In genomic region chr19:17328517-17329060, GRCh38 we compare ENCODE assay signal across 8 cellular contexts. TPM values are rescaled to one million over a fixed set of nuclear protein-coding genes. Genes with fewer than 3 reads are reported as not detected.
DNase-seq lines count a peak whose midpoint lies in the region; ATAC-seq and TF ChIP-seq lines count a peak whose summit lies in the region.

No MANE protein-coding gene starts in this region.

- DNase-seq in CD14-positive monocyte (ENCODE audit: low spot score): peak; percentile 44
- no peak for DNase-seq in central memory CD8-positive, alpha-beta T cell (ENCODE audit: low spot score in 2 of 2)
- DNase-seq in posterior vena cava (ENCODE audit: low spot score): no peak

- peak overlapping the region; percentile 37 to 59 for H3K4me3 ChIP-seq in mucosa of rectum (ENCODE audit: low read length in 2 of 2)

- peaks cover 19% of the 10 kb centered on the region for H3K4me1 Mint-ChIP-seq in CD14-positive monocyte
- peaks cover 12% of the 10 kb centered on the region for H3K4me1 Mint-ChIP-seq in central memory CD8-positive, alpha-beta T cell

- intact Hi-C loops in CD14-positive monocyte (cut with micrococcal nuclease) (no loop called here), posterior vena cava (cut with DNase I) (no loop called here)

- H3K36me3 ChIP-seq in KOPT-K1 (ENCODE audit: insufficient read depth, low read length) (no peaks in the 10 kb centered on the region), mucosa of rectum (ENCODE audit: control insufficient read depth in 2 of 2, insufficient read depth in 2 of 2, low read length in 2 of 2) (no peaks in the 10 kb centered on the region)

- peaks cover 24 to 48% of the 10 kb centered on the region in 2 donors for H3K36me3 Mint-ChIP-seq in CD14-positive monocyte
- peaks cover 2% of the 10 kb centered on the region for H3K36me3 Mint-ChIP-seq in central memory CD8-positive, alpha-beta T cell (ENCODE audit: insufficient read depth)

- peaks cover 23 to 48% (median 24%) of the 10 kb centered on the region in 3 donors for H3K27me3 Mint-ChIP-seq in CD14-positive monocyte (ENCODE audit: low read depth in 3 of 3)
- H3K27me3 Mint-ChIP-seq in central memory CD8-positive, alpha-beta T cell: no peaks in the 10 kb centered on the region

- peak; percentile 34 for ATAC-seq in central memory CD8-positive, alpha-beta T cell (replicated peaks; ENCODE audit: extremely low read depth, poor library complexity, severe bottlenecking)
- ATAC-seq in GM19328 (IDR thresholded peaks at IDR 0.05; ENCODE audit: unreplicated experiment) (no peak), GM18858 (IDR thresholded peaks at IDR 0.05; ENCODE audit: unreplicated experiment) (no peak), HG03097 (IDR thresholded peaks at IDR 0.05; ENCODE audit: low FRiP score, unreplicated experiment) (no peak)

- peaks cover 9 to 13% of the 10 kb centered on the region in 2 donors for H3K4me1 ChIP-seq in mucosa of rectum (ENCODE audit: control insufficient read depth in 2 of 2, insufficient read depth in 2 of 2, low read length in 2 of 2)

- peak overlapping the region; percentile 41 to 72 for H3K9ac ChIP-seq in mucosa of rectum (ENCODE audit: low read depth in 1 of 2, low read length in 2 of 2)

- no peaks in the 10 kb centered on the region for H3K9me3 ChIP-seq in KOPT-K1 (ENCODE audit: insufficient read depth, low read length, poor library complexity, severe bottlenecking)
- H3K9me3 ChIP-seq in mucosa of rectum (ENCODE audit: control insufficient read depth in 2 of 2, low read length in 2 of 2): no peaks in the 10 kb centered on the region

- H3K27ac Mint-ChIP-seq in CD14-positive monocyte: no peak overlapping the region
- H3K27ac Mint-ChIP-seq in central memory CD8-positive, alpha-beta T cell (ENCODE audit: low read depth): peak overlapping the region; percentile 79

- peaks cover 2 to 15% of the 10 kb centered on the region in 2 donors for H3K27me3 ChIP-seq in mucosa of rectum (ENCODE audit: control insufficient read depth in 2 of 2, insufficient read depth in 2 of 2, low read length in 2 of 2)

- peak overlapping the region; percentile 60 for H3K27ac ChIP-seq in KOPT-K1 (ENCODE audit: low read depth, low read length, poor library complexity, severe bottlenecking)
- H3K27ac ChIP-seq in mucosa of rectum (ENCODE audit: low read depth in 2 of 2, low read length in 2 of 2): peak overlapping the region; percentile 52 to 62

- H3K4me3 Mint-ChIP-seq in CD14-positive monocyte: peak overlapping the region; percentile 39 to 64
- peak overlapping the region; percentile 68 for H3K4me3 Mint-ChIP-seq in central memory CD8-positive, alpha-beta T cell

- no peak for TF ChIP-seq CTCF in CD14-positive monocyte (IDR thresholded peaks at IDR 0.05)

- H3K9me3 Mint-ChIP-seq in CD14-positive monocyte: peaks cover 0 to 14% (median 10%) of the 10 kb centered on the region in 7 donors
- no peaks in the 10 kb centered on the region for H3K9me3 Mint-ChIP-seq in central memory CD8-positive, alpha-beta T cell

RNA-seq across cellular contexts. Expression of gene ANO8, which starts 6.1 kb away (rescaled TPM):
- under 1 TPM in 1 of 2 donors, not detected in 1; 0.11 TPM for polyA plus RNA-seq in CD14-positive monocyte
- 10 to 100 TPM in 1 of 2 donors, 1 to 10 TPM in 1; 9.8 to 10.0 TPM for total RNA-seq in posterior vena cava

RNA-seq across cellular contexts. Expression of gene GTPBP3, which starts 8.8 kb away (rescaled TPM):
- polyA plus RNA-seq in CD14-positive monocyte: 1 to 10 TPM; 1.0 to 1.7 TPM
- total RNA-seq in posterior vena cava: 10 to 100 TPM; 12.7 to 15.8 TPM

RNA-seq across cellular contexts. Expression of gene DDA1, which starts 19.2 kb away (rescaled TPM):
- 10 to 100 TPM; 22.5 to 23.8 TPM for polyA plus RNA-seq in CD14-positive monocyte
- 10 to 100 TPM; 30.7 to 33.9 TPM for total RNA-seq in posterior vena cava

RNA-seq across cellular contexts. Expression of gene MRPL34, which starts 22.9 kb away (rescaled TPM):
- polyA plus RNA-seq in CD14-positive monocyte: 100 to 1,000 TPM; 155 to 208 TPM
- 10 to 100 TPM; 52.2 to 54.6 TPM for total RNA-seq in posterior vena cava

RNA-seq across cellular contexts. Expression of gene ABHD8, which starts 25.4 kb away (rescaled TPM):
- polyA plus RNA-seq in CD14-positive monocyte: 10 to 100 TPM; 12.5 to 14.9 TPM
- total RNA-seq in posterior vena cava: 1 to 10 TPM; 7.4 to 7.8 TPM
